9 cellular contexts compared by ENCODE assay signal in genomic region chr3:10140996-10141546, GRCh38. TPM values are rescaled to one million over a fixed set of nuclear protein-coding genes. Genes with fewer than 3 reads are reported as not detected.
DNase-seq lines count a peak whose midpoint lies in the region; ATAC-seq and TF ChIP-seq lines count a peak whose summit lies in the region.
"Had no signal": no experiment of that assay in that cellular context is flagged by ENCODE, and none has a peak within 500 bp of the region (broad histone marks: within the 10 kb centered on the region; RNA-seq: fewer than 3 reads in every experiment).

No MANE protein-coding gene starts in this region.

- H3K27me3 ChIP-seq in AG04450 (ENCODE audit: control insufficient read depth, insufficient read depth, low read length) (no peaks in the 10 kb centered on the region), KMS-11 (ENCODE audit: insufficient read depth, low read depth) (no peaks in the 10 kb centered on the region), foreskin keratinocyte (no peaks in the 10 kb centered on the region)

- peak overlapping the region; percentile 97 for H3K4me3 Mint-ChIP-seq in natural killer cell

- H3K4me1 Mint-ChIP-seq in natural killer cell = peaks cover 28 to 32% of the 10 kb centered on the region in 2 donors

- no peaks in the 10 kb centered on the region for H3K36me3 ChIP-seq in KMS-11 (ENCODE audit: insufficient read depth)

- TF ChIP-seq CTCF in AG04450 (IDR thresholded peaks at IDR 0.05; ENCODE audit: low read depth, low read length) (no peak), KMS-11 (conservative IDR thresholded peaks at IDR 0.05; ENCODE audit: low read depth, low read length) (no peak), natural killer cell (IDR thresholded peaks at IDR 0.05) (no peak), foreskin keratinocyte (conservative IDR thresholded peaks at IDR 0.05) (no peak)

- H2AFZ ChIP-seq in KMS-11 (ENCODE audit: low read depth) = peak overlapping the region; percentile 54

- peak overlapping the region; percentile 27; the same call in 1 of the 2 replicates for H3K4me3 ChIP-seq in AG04450 (ENCODE audit: low read depth, low read length)
- no peak overlapping the region for H3K4me3 ChIP-seq in KMS-11 (IDR thresholded peaks at IDR 0.05; ENCODE audit: insufficient read depth, low read depth, low read length)

- no peak overlapping the region for H3K4me2 ChIP-seq in KMS-11

- no peaks in the 10 kb centered on the region for H3K36me3 Mint-ChIP-seq in natural killer cell

- peaks cover 13% of the 10 kb centered on the region; the same call in 1 of the 2 replicates for H3K9me3 ChIP-seq in AG04450 (ENCODE audit: control insufficient read depth, insufficient read depth, low read length)

- H3K4me1 ChIP-seq in KMS-11 (ENCODE audit: low read depth, poor library complexity, severe bottlenecking) = peaks cover 5% of the 10 kb centered on the region
- peaks cover 18% of the 10 kb centered on the region for H3K4me1 ChIP-seq in foreskin keratinocyte

- peaks cover 22% of the 10 kb centered on the region for H3K79me2 ChIP-seq in KMS-11 (ENCODE audit: insufficient read depth, low read depth)

- ATAC-seq in natural killer cell = no peak
- no peak for ATAC-seq in foreskin keratinocyte

- no peak overlapping the region; the same call in 1 of the 2 replicates for H3K9ac ChIP-seq in KMS-11

- H3K9me3 Mint-ChIP-seq in natural killer cell = no peaks in the 10 kb centered on the region

- POLR2A ChIA-PET in AG04450 (lab: Yijun Ruan, JAX) = interaction anchor here (0.5 to 1.3 kb wide), 14 partner anchors 12 to 195 kb away, joined by 3 to 16 read pairs (median 4); partner anchors contain the start of gene TATDN2

- peak overlapping the region; percentile 89 to 98 for H3K27ac Mint-ChIP-seq in natural killer cell

- H4K20me1 ChIP-seq in KMS-11 (ENCODE audit: insufficient read depth) = no peaks in the 10 kb centered on the region

- intact Hi-C loops in natural killer cell (cut with micrococcal nuclease) = loop anchor here (1.0 kb wide), 1 partner anchor 26 kb away; the partner anchor contains the start of gene BRK1

- CTCF ChIA-PET in AG04450 (lab: Charles Lee) = interaction anchor here (0.6 kb wide), 1 partner anchor 111 kb away, joined by 3 read pairs; no protein-coding TSS in a partner anchor

- DNase-seq in AG04450 (ENCODE audit: low read depth, low spot score) (no peak), natural killer cell (no peak), AML-193 (lab: John Stamatoyannopoulos, UW) (no peak), foreskin keratinocyte (no peak), NCI-H187 (lab: John Stamatoyannopoulos, UW) (no peak), SK-N-DZ (ENCODE audit: low spot score) (no peak)

- H3K27me3 Mint-ChIP-seq in natural killer cell (ENCODE audit: low read depth in 2 of 2) = no peaks in the 10 kb centered on the region

- H3K27ac ChIP-seq in AG04450 (ENCODE audit: low read depth, low read length) = no peak overlapping the region
- no peak overlapping the region for H3K27ac ChIP-seq in KMS-11
- H3K27ac ChIP-seq in cingulate gyrus (ENCODE audit: low read depth, low read length) = peak overlapping the region; percentile 54
- no peak overlapping the region for H3K27ac ChIP-seq in foreskin keratinocyte

RNA-seq across cellular contexts. Expression of gene VHL, which starts 0.5 kb away (rescaled TPM):
- 12.7 and 13.7 TPM in 2 replicates for polyA plus RNA-seq in AG04450 (2011; rRNA removed)
- 16.2 and 19.9 TPM in 2 replicates for polyA minus RNA-seq in AG04450 (2011; rRNA and poly(A)+ RNA removed)
- 100 to 1,000 TPM in 2 of 3 donors, 10 to 100 TPM in 1; 94.9 to 113 (median 102) TPM for total RNA-seq in natural killer cell
- 32.4 and 34.2 TPM in 2 replicates for total RNA-seq in foreskin keratinocyte
- polyA plus RNA-seq in foreskin keratinocyte = 8.7 and 10.7 TPM in 2 replicates
- polyA plus RNA-seq in SK-N-DZ (2014; cell fraction: cytosol; rRNA removed) = 114 TPM in 2 replicates
- 77.9 and 80.3 TPM in 2 replicates for polyA plus RNA-seq in SK-N-DZ (2014; cell fraction: nucleus; rRNA removed)

RNA-seq across cellular contexts. Expression of gene IRAK2, which starts 23.6 kb away (rescaled TPM):
- 7.6 and 8.9 TPM in 2 replicates for polyA plus RNA-seq in AG04450 (2011; rRNA removed)
- polyA minus RNA-seq in AG04450 (2011; rRNA and poly(A)+ RNA removed) = 8.4 and 11.4 TPM in 2 replicates
- 10 to 100 TPM; 10.4 to 28.2 (median 10.9) TPM for total RNA-seq in natural killer cell
- total RNA-seq in foreskin keratinocyte = 5.6 and 7.1 TPM in 2 replicates
- 2.8 and 3.4 TPM in 2 replicates for polyA plus RNA-seq in foreskin keratinocyte
- polyA plus RNA-seq in SK-N-DZ (2014; cell fraction: cytosol; rRNA removed) = 4.0 and 4.6 TPM in 2 replicates
- 2.1 TPM in 2 replicates for polyA plus RNA-seq in SK-N-DZ (2014; cell fraction: nucleus; rRNA removed)

RNA-seq across cellular contexts. Expression of gene BRK1, which starts 25.6 kb away (rescaled TPM):
- polyA plus RNA-seq in AG04450 (2011; rRNA removed) (198 and 202 TPM in 2 replicates), foreskin keratinocyte (201 and 208 TPM in 2 replicates)
- polyA minus RNA-seq in AG04450 (2011; rRNA and poly(A)+ RNA removed) = 80.3 and 86.7 TPM in 2 replicates
- total RNA-seq in natural killer cell (10 to 100 TPM; 65.8 to 78.5 (median 75.0) TPM), foreskin keratinocyte (114 and 115 TPM in 2 replicates)
- polyA plus RNA-seq in SK-N-DZ (2014; cell fraction: cytosol; rRNA removed) = 154 and 159 TPM in 2 replicates
- 49.6 and 92.9 TPM in 2 replicates for polyA plus RNA-seq in SK-N-DZ (2014; cell fraction: nucleus; rRNA removed)

RNA-seq across cellular contexts. Expression of gene FANCD2OS, which starts 33.0 kb away (rescaled TPM):
- not detected in 2 replicates for polyA plus RNA-seq in AG04450 (2011; rRNA removed)
- polyA minus RNA-seq in AG04450 (2011; rRNA and poly(A)+ RNA removed) = not detected in 2 replicates
- not detected for total RNA-seq in natural killer cell
- not detected in 2 replicates for total RNA-seq in foreskin keratinocyte
- not detected in 2 replicates for polyA plus RNA-seq in foreskin keratinocyte
- polyA plus RNA-seq in SK-N-DZ (2014; cell fraction: cytosol; rRNA removed) = not detected in 2 replicates
- not detected in 2 replicates for polyA plus RNA-seq in SK-N-DZ (2014; cell fraction: nucleus; rRNA removed)
- total RNA-seq: aorta had no signal
- polyA plus RNA-seq: aorta had no signal
